Comparison of ENCODE assay signal across 10 cellular contexts in the genomic region with DNA sequence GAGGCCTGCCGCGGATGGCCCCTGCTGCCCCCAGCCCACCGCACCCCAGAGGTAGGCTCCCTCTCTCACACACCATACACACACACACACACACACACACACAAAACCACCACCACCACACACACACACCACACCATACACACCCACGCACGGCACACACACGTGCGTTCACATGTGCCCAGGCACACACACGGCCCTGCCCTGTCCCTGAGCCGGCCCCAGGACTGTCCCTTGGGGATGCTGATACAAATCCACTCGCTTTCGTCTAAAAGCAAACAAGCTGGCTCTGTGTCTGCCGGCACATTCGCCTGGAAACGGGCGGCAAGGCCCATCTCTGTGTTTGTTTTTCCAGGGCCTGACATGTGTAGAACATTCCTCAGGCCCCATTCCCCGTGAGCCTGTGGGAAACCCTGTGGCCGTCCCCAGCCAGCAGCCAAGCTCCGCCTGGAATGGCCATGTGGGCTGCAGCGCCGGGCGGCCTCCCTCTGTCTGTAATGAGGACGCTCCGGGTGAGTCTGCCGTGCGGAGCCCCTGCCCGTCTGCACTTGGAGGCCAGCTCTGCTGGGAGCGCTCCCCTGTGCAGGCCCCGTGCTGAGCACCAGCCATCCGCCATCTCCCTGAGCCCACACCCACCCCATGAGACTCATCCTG.
DNase-seq lines count a peak whose midpoint lies in the region; ATAC-seq and TF ChIP-seq lines count a peak whose summit lies in the region.
"Had no signal": no experiment of that assay in that cellular context is flagged by ENCODE, and none has a peak within 500 bp of the region (broad histone marks: within the 10 kb centered on the region; RNA-seq: fewer than 3 reads in every experiment).

No MANE protein-coding gene starts in this region.

- H3K9me3 ChIP-seq in SJSA1 (replicated peaks) (no peaks in the 10 kb centered on the region), uterus (no peaks in the 10 kb centered on the region)

- DNase-seq in SJSA1 (ENCODE audit: low read depth in 1 of 2, low spot score in 2 of 2) = peak; percentile 72 to 87
- peak; percentile 39 for DNase-seq in fibroblast of pulmonary artery (ENCODE audit: low read depth)
- DNase-seq in mucosa of gallbladder (ENCODE audit: low spot score) = peak; percentile 71
- peak; percentile 39 to 73 for DNase-seq in uterus
- DNase-seq in head of caudate nucleus = no peak
- no peak for DNase-seq in NCI-H1417 treated with DMSO at 0.1 percent for 48 hours (lab: John Stamatoyannopoulos, UW)
- DNase-seq: NCI-H187, PC-3 had no signal

- H3K27me3 ChIP-seq in SJSA1 (replicated peaks) (no peaks in the 10 kb centered on the region), uterus (no peaks in the 10 kb centered on the region)

- TF ChIP-seq CTCF in fibroblast of pulmonary artery (IDR thresholded peaks at IDR 0.05; ENCODE audit: low read length, missing control alignments) (no peak), uterus (IDR thresholded peaks at IDR 0.05) (no peak)

- H3K4me1 ChIP-seq in SJSA1 (replicated peaks) (peaks cover 14% of the 10 kb centered on the region), uterus (no peaks in the 10 kb centered on the region)

- intact Hi-C loops in uterus (cut with DNase I; ENCODE audit: low total_unique reads) = no loop called here
- intact Hi-C loops in head of caudate nucleus (cut with DNase I) = no loop called here

- H3K4me3 ChIP-seq in SJSA1 (no peak overlapping the region), fibroblast of pulmonary artery (replicated peaks; ENCODE audit: low read depth, low read length) (no peak overlapping the region), uterus (no peak overlapping the region)
- H3K4me3 ChIP-seq: skin epidermis had no signal

- TF ChIP-seq POLR2A in uterus (IDR thresholded peaks at IDR 0.05) = no peak

- H3K27ac ChIP-seq in SJSA1 = no peak overlapping the region
- H3K27ac ChIP-seq in uterus = peak overlapping the region in 1 of 2 donors; percentile 49

- no peak for ATAC-seq in GM18517 (IDR thresholded peaks at IDR 0.05; ENCODE audit: unreplicated experiment)

- H3K36me3 ChIP-seq in SJSA1 (no peaks in the 10 kb centered on the region), uterus (no peaks in the 10 kb centered on the region)

Comparison
In these comparisons a context has a peak if more than half of its experiments do, and no peak if none do; other contexts are left out.
1. DNase-seq: peak in SJSA1 (2 of 2), fibroblast of pulmonary artery (single experiment), mucosa of gallbladder (single experiment) and uterus (2 of 2); none in head of caudate nucleus (0 of 42) and NCI-H1417 treated with DMSO at 0.1 percent for 48 hours (single experiment).